18 cellular contexts compared by ENCODE assay signal in the genomic region with DNA sequence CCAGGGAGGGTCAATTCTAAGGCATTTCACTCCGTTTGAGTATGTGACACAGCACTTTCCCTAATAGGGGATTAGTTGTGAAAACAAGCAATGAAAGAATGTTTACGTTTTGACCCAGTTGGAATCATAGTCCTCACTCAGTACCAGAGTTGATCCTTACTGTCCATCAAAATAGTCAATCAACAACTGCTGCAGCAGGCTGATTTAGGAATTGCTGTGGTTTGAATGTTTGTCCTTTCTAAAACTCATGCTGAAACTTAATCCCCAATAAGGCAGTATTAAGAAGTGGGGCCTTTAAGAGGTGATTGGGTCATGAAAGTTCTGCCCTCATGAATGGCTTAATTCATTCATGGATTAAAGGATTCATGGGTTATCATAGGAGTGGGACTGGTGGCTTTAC.
"Had no signal": no experiment of that assay in that cellular context is flagged by ENCODE, and none has a peak within 500 bp of the region (broad histone marks: within the 10 kb centered on the region; RNA-seq: fewer than 3 reads in every experiment).

No MANE protein-coding gene starts in this region.

- DNase-seq: activated CD4-positive, alpha-beta T cell treated with anti-CD3 and anti-CD28 coated beads, Interleukin-2, amount 50 U/mL, for 1 hour; activated CD4-positive, CD25-positive, alpha-beta regulatory T cell; activated naive CD4-positive, alpha-beta T cell treated with anti-CD3 and anti-CD28 coated beads, Interleukin-2, amount 50 U/mL, for 16 hours; activated T-cell treated with anti-CD3 and anti-CD28 coated beads for 4 hours; amygdala; cerebellar nuclear complex; esophagus squamous epithelium; head of caudate nucleus; nephron progenitor cell; ovary; T-helper 17 cell; upper lobe of right lung had no signal

- H3K9me3 Mint-ChIP-seq: activated T-helper 2 cell treated with anti-CD3 and anti-CD28 coated beads, Interferon-gamma antibody, Interleukin-2, Interleukin-4, amounts not matched to agents 10 μg/mL and 5 μg/mL and 100 μg/mL, durations not matched to agents 14 hours and 24 hours and 36 hours; memory B cell; nephron progenitor cell; stimulated activated effector memory CD8-positive, alpha-beta T cell treated with anti-CD3 and anti-CD28 coated beads, Interleukin-12 subunit alpha, Interleukin-12 subunit beta, amount 100 ng/mL, for 72 hours had no signal

- H3K9me3 ChIP-seq: esophagus squamous epithelium, ovary, upper lobe of right lung had no signal

- H3K36me3 Mint-ChIP-seq: memory B cell had no signal

- H3K27ac Mint-ChIP-seq: activated T-helper 2 cell treated with anti-CD3 and anti-CD28 coated beads, Interferon-gamma antibody, Interleukin-2, Interleukin-4, amounts not matched to agents 10 μg/mL and 5 μg/mL and 100 μg/mL, durations not matched to agents 14 hours and 24 hours and 36 hours; memory B cell; nephron progenitor cell; stimulated activated effector memory CD8-positive, alpha-beta T cell treated with anti-CD3 and anti-CD28 coated beads, Interleukin-12 subunit alpha, Interleukin-12 subunit beta, amount 100 ng/mL, for 72 hours; T-helper 17 cell had no signal

- H3K27me3 Mint-ChIP-seq: memory B cell, T-helper 17 cell had no signal

- H3K4me3 Mint-ChIP-seq: memory B cell; nephron progenitor cell; stimulated activated effector memory CD8-positive, alpha-beta T cell treated with anti-CD3 and anti-CD28 coated beads, Interleukin-12 subunit alpha, Interleukin-12 subunit beta, amount 100 ng/mL, for 72 hours; T-helper 17 cell had no signal

- ATAC-seq: left lobe of liver; stimulated activated effector memory CD8-positive, alpha-beta T cell treated with anti-CD3 and anti-CD28 coated beads, Interleukin-12 subunit alpha, Interleukin-12 subunit beta, amount 100 ng/mL, for 72 hours; T-helper 17 cell; upper lobe of right lung had no signal

- H3K4me3 ChIP-seq: esophagus squamous epithelium, ovary, skin epidermis, upper lobe of right lung had no signal

- H3K27me3 ChIP-seq: esophagus squamous epithelium, ovary, upper lobe of right lung had no signal

- H3K36me3 ChIP-seq: esophagus squamous epithelium, ovary, upper lobe of right lung had no signal

- H3K27ac ChIP-seq: esophagus squamous epithelium, upper lobe of right lung had no signal

- FAIRE-seq: islet of Langerhans had no signal
